ENCODE assay signal across 8 cellular contexts in the genomic region with DNA sequence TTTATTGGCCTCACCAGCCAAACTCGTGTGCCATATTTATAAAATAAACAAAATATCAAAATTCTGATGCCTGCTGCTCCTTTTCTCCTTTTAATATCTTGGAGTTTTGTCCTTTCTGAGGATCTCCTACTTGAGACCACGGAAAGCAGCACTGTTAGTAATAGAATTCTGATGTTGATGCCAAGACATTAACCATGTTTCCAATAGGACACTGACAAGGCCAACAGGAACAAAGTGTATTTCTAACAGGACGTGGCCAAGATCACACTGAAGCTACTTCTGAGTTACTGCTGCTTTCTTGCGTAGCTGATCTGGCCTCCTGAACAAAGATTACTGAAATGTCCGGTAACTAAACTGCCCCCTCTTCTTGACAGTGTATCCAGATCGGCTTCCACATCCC.
A peak's percentile ranks its signal among the peaks of the same experiment; 100 is the strongest.
DNase-seq lines count a peak whose midpoint lies in the region; ATAC-seq and TF ChIP-seq lines count a peak whose summit lies in the region.
"Not testable (repeated sequence)": the region's sequence is repeated elsewhere in the genome, so short reads cannot be mapped to it uniquely, and the experiment has no call there.

No MANE protein-coding gene starts in this region.

- not testable (repeated sequence) for ATAC-seq in PC-3

- peak overlapping the region in 3 of 5 experiments; percentile 15 to 64 (median 63) for H3K27ac Mint-ChIP-seq in brain

- not testable (repeated sequence) for H3K9me3 ChIP-seq in PC-3 (ENCODE audit: low read length); esophagus muscularis mucosa; left ventricle myocardium inferior (replicated peaks); muscle layer of colon (ENCODE audit: low read length); spleen; uterus

- CTCF ChIA-PET in PC-3 (lab: Charles Lee): not testable (repeated sequence)

- TSS peak; percentile 27 for BruUV-seq in PC-3 (replicated peaks; lab: Mats Ljungman, UMichigan)

- not testable (repeated sequence) for H3K9ac ChIP-seq in PC-3 (ENCODE audit: low read length); muscle layer of colon (ENCODE audit: low read length)

- not testable (repeated sequence) for H3K9me3 Mint-ChIP-seq in brain

- H4K20me1 ChIP-seq in PC-3 (ENCODE audit: low read length): not testable (repeated sequence)

- not testable (repeated sequence) for H3K36me3 Mint-ChIP-seq in brain

- not testable (repeated sequence) for H3K27me3 Mint-ChIP-seq in brain

- H3K27ac ChIP-seq in ACC112 (ENCODE audit: low read depth, low read length): 0 out of 2 replicates have a peak overlapping the region, but pooled peaks have one; percentile 32
- H3K27ac ChIP-seq in PC-3 (ENCODE audit: low read length): peak overlapping the region; percentile 64
- peak overlapping the region in 3 of 4 donors; percentile 19 to 57 (median 52) for H3K27ac ChIP-seq in esophagus muscularis mucosa (replicated peaks in 1 of 4)
- peak overlapping the region; percentile 20 for H3K27ac ChIP-seq in left ventricle myocardium inferior (replicated peaks)
- peak overlapping the region; percentile 13 for H3K27ac ChIP-seq in muscle layer of colon (ENCODE audit: low read depth, low read length)
- peak overlapping the region in 5 of 8 donors; percentile 20 to 64 (median 51) for H3K27ac ChIP-seq in spleen
- peak overlapping the region; percentile 37 to 52 for H3K27ac ChIP-seq in uterus

- intact Hi-C loops in PC-3 (cut with micrococcal nuclease); esophagus muscularis mucosa (cut with DNase I); left ventricle myocardium inferior (cut with micrococcal nuclease); spleen (cut with DNase I; ENCODE audit: low total_unique reads); uterus (cut with DNase I; ENCODE audit: low total_unique reads): not testable (repeated sequence)

- not testable (repeated sequence) for H2AFZ ChIP-seq in ACC112 (ENCODE audit: low read length, unreplicated experiment); PC-3 (ENCODE audit: low read length)

- 60% methylated on average over 6 of the region's 6 CpGs for WGBS in esophagus muscularis mucosa
- 59 to 70% (median 61%) methylated on average over 6 of the region's 6 CpGs for WGBS in spleen, 5 donors

- H3K4me3 Mint-ChIP-seq in brain: not testable (repeated sequence)

- not testable (repeated sequence) for H3K79me2 ChIP-seq in ACC112 (ENCODE audit: control insufficient read depth, insufficient read depth, low read length, unreplicated experiment); PC-3 (ENCODE audit: low read length)

- not testable (repeated sequence) for TF ChIP-seq POLR2A in esophagus muscularis mucosa (IDR thresholded peaks at IDR 0.05; ENCODE audit: low read depth); spleen (IDR thresholded peaks at IDR 0.05); uterus (IDR thresholded peaks at IDR 0.05)

- 0 out of 2 replicates have a peak overlapping the region, but pooled peaks have one; percentile 7 for H3K4me2 ChIP-seq in PC-3 (ENCODE audit: low read length)

- H3K27me3 ChIP-seq in ACC112 (ENCODE audit: insufficient read depth, low read length); PC-3 (ENCODE audit: low read length); esophagus muscularis mucosa; left ventricle myocardium inferior (ENCODE audit: low read depth); muscle layer of colon (ENCODE audit: control insufficient read depth in 1 of 2, insufficient read depth in 2 of 2, low read length in 2 of 2); spleen (replicated peaks in 1 of 7); uterus: not testable (repeated sequence)

- DNase-seq in PC-3; esophagus muscularis mucosa (ENCODE audit: extremely low spot score); left ventricle myocardium inferior; spleen; uterus: not testable (repeated sequence)

- not testable (repeated sequence) for H3K36me3 ChIP-seq in ACC112 (ENCODE audit: insufficient read depth, low read length); PC-3 (ENCODE audit: low read depth, low read length); esophagus muscularis mucosa; left ventricle myocardium inferior; muscle layer of colon (ENCODE audit: insufficient read depth, low read length); spleen; uterus

- H3F3A ChIP-seq in PC-3 (ENCODE audit: low read length, unreplicated experiment): not testable (repeated sequence)

- H3K4me1 Mint-ChIP-seq in brain: not testable (repeated sequence)

- peaks cover 12% of the 10 kb centered on the region for H3K4me1 ChIP-seq in ACC112 (ENCODE audit: control insufficient read depth, insufficient read depth, low read length, unreplicated experiment)
- H3K4me1 ChIP-seq in PC-3 (ENCODE audit: insufficient read depth, low read length): peaks cover 33% of the 10 kb centered on the region
- peaks cover 0 to 12% (median 9%) of the 10 kb centered on the region in 4 donors for H3K4me1 ChIP-seq in esophagus muscularis mucosa
- H3K4me1 ChIP-seq in left ventricle myocardium inferior: peaks cover 12% of the 10 kb centered on the region
- H3K4me1 ChIP-seq in muscle layer of colon (ENCODE audit: insufficient read depth, low read length); spleen; uterus: not testable (repeated sequence)

- not testable (repeated sequence) for TF ChIP-seq EP300 in esophagus muscularis mucosa (IDR thresholded peaks at IDR 0.05)

- POLR2A ChIA-PET in PC-3 (lab: Charles Lee; ENCODE audit: unreplicated experiment): not testable (repeated sequence)

- H3K4me3 ChIP-seq in ACC112 (ENCODE audit: low read depth, low read length); PC-3 (ENCODE audit: low read length); esophagus muscularis mucosa; left ventricle myocardium inferior; muscle layer of colon (ENCODE audit: low read depth in 1 of 2, low read length in 2 of 2); spleen; uterus: not testable (repeated sequence)

- not testable (repeated sequence) for H3K9me2 ChIP-seq in PC-3 (replicated peaks; ENCODE audit: low read length)

- TF ChIP-seq CTCF in PC-3 (conservative IDR thresholded peaks at IDR 0.05; ENCODE audit: low read depth, low read length); brain (conservative IDR thresholded peaks at IDR 0.05); esophagus muscularis mucosa (IDR thresholded peaks at IDR 0.05); left ventricle myocardium inferior (IDR thresholded peaks at IDR 0.05; ENCODE audit: borderline replicate concordance); spleen (IDR thresholded peaks at IDR 0.05 in 8 of 11, conservative IDR thresholded peaks at IDR 0.05 in 3 of 11); uterus (IDR thresholded peaks at IDR 0.05): not testable (repeated sequence)

Comparison
In these comparisons a context has a peak if more than half of its experiments do, and no peak if none do; other contexts are left out.
1. H3K27ac ChIP-seq: peak in every context shown above with its lines; median percentile 64 in PC-3; 52 in esophagus muscularis mucosa; 51 in spleen; 44 in uterus; 32 in ACC112; 20 in left ventricle myocardium inferior; 13 in muscle layer of colon.